ENCODE assay signal across 21 cellular contexts in the genomic region with DNA sequence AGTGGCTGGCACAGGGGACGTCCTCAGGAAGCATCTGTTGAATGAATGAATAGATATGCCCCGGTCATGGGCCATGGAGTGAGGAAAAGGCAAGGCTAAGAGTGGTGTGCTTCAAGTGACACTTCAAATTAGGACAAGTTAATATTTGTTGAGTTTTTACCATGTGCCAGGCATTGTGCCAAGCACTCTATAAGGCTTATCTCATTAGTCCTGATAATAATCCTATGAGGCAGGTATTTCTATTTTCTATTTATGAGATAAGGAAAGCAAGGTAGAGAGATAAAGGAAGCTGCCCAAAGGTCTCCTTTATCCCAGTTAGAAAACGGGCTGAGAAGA. TPM values are rescaled to one million over a fixed set of nuclear protein-coding genes. Genes with fewer than 3 reads are reported as not detected.
DNase-seq lines count a peak whose midpoint lies in the region; ATAC-seq and TF ChIP-seq lines count a peak whose summit lies in the region.
"Had no signal": no experiment of that assay in that cellular context is flagged by ENCODE, and none has a peak within 500 bp of the region (broad histone marks: within the 10 kb centered on the region; RNA-seq: fewer than 3 reads in every experiment).

No MANE protein-coding gene starts in this region.

- no peak overlapping the region for H3K4me3 Mint-ChIP-seq in GM23338
- H3K4me3 Mint-ChIP-seq in endothelial cell (ENCODE audit: unreplicated experiment) = peak overlapping the region; percentile 0
- H3K4me3 Mint-ChIP-seq in nephron progenitor cell = peak overlapping the region; percentile 11

- H3K4me1 Mint-ChIP-seq in GM23338 (peaks cover 11% of the 10 kb centered on the region), endothelial cell (ENCODE audit: unreplicated experiment) (peaks cover 29% of the 10 kb centered on the region), nephron progenitor cell (peaks cover 7% of the 10 kb centered on the region)

- peaks cover 59% of the 10 kb centered on the region for H3K27me3 Mint-ChIP-seq in GM23338 (ENCODE audit: insufficient read depth, low read depth, poor library complexity)
- H3K27me3 Mint-ChIP-seq in endothelial cell (ENCODE audit: unreplicated experiment) = peaks cover 26% of the 10 kb centered on the region
- H3K27me3 Mint-ChIP-seq in nephron progenitor cell (ENCODE audit: low read depth, poor library complexity) = peaks cover 68% of the 10 kb centered on the region

- no peak overlapping the region for H3K27ac ChIP-seq in GM23338 (ENCODE audit: low read depth)
- H3K27ac ChIP-seq: brain microvascular endothelial cell, colonic mucosa, GM23248, heart left ventricle, KMS-11, pancreas had no signal

- H3K36me3 Mint-ChIP-seq in GM23338 (ENCODE audit: low read depth) = no peaks in the 10 kb centered on the region; the same call in 2 of the 3 replicates
- H3K36me3 Mint-ChIP-seq in endothelial cell (ENCODE audit: low read depth, unreplicated experiment) = peaks cover 7% of the 10 kb centered on the region
- H3K36me3 Mint-ChIP-seq in nephron progenitor cell (ENCODE audit: low read depth) = peaks cover 9% of the 10 kb centered on the region
- H3K36me3 Mint-ChIP-seq: natural killer cell had no signal

- no peak for TF ChIP-seq CTCF in GM23338 (conservative IDR thresholded peaks at IDR 0.05; ENCODE audit: low read depth in 2 of 2)
- TF ChIP-seq CTCF in endothelial cell (IDR thresholded peaks at IDR 0.05; ENCODE audit: unreplicated experiment) = no peak
- no peak for TF ChIP-seq CTCF in nephron progenitor cell (IDR thresholded peaks at IDR 0.05)
- no peak for TF ChIP-seq CTCF in GM20000 (IDR thresholded peaks at IDR 0.05; ENCODE audit: extremely low read depth, missing control alignments)

- H3K27me3 ChIP-seq in GM23338 (ENCODE audit: insufficient read depth) = peaks cover 62% of the 10 kb centered on the region
- H3K27me3 ChIP-seq: pancreas had no signal

- no peak for ATAC-seq in GM23338
- ATAC-seq: activated naive CD8-positive, alpha-beta T cell treated with anti-CD3 and anti-CD28 coated beads, Interleukin-2, amount 50 U/mL, for 24 hours; natural killer cell; pancreas; Right ventricle myocardium inferior had no signal

- no peaks in the 10 kb centered on the region for H3K79me2 ChIP-seq in GM23338 (replicated peaks; ENCODE audit: insufficient read depth)

- no peaks in the 10 kb centered on the region for H3K36me3 ChIP-seq in GM23338 (ENCODE audit: insufficient read depth)
- H3K36me3 ChIP-seq: brain microvascular endothelial cell, colonic mucosa, heart left ventricle, pancreas had no signal

- H3K27ac Mint-ChIP-seq in GM23338 = no peak overlapping the region
- peak overlapping the region; percentile 81 for H3K27ac Mint-ChIP-seq in endothelial cell (ENCODE audit: unreplicated experiment)
- no peak overlapping the region for H3K27ac Mint-ChIP-seq in nephron progenitor cell
- H3K27ac Mint-ChIP-seq: activated naive CD8-positive, alpha-beta T cell treated with anti-CD3 and anti-CD28 coated beads, Interleukin-2, amount 50 U/mL, for 24 hours; natural killer cell had no signal

- H3K9me3 Mint-ChIP-seq in GM23338 = no peaks in the 10 kb centered on the region; the same call in 2 of the 3 replicates
- H3K9me3 Mint-ChIP-seq in endothelial cell (ENCODE audit: unreplicated experiment) = no peaks in the 10 kb centered on the region
- H3K9me3 Mint-ChIP-seq in nephron progenitor cell = no peaks in the 10 kb centered on the region
- H3K9me3 Mint-ChIP-seq: activated naive CD8-positive, alpha-beta T cell treated with anti-CD3 and anti-CD28 coated beads, Interleukin-2, amount 50 U/mL, for 24 hours; natural killer cell had no signal

- no peak for DNase-seq in GM23338 (ENCODE audit: low spot score)
- DNase-seq in endothelial cell (ENCODE audit: low spot score) = no peak
- no peak for DNase-seq in nephron progenitor cell
- DNase-seq in NCI-H146 treated with DMSO at 0.1 percent for 48 hours (lab: John Stamatoyannopoulos, UW; ENCODE audit: unreplicated experiment) = no peak
- no peak for DNase-seq in GM20000 (ENCODE audit: low spot score)
- DNase-seq in NCI-H1105 treated with DMSO at 0.1 percent for 48 hours (lab: John Stamatoyannopoulos, UW) = no peak
- DNase-seq: activated CD4-positive, alpha-beta T cell treated with anti-CD3 and anti-CD28 coated beads for 48 hours; activated effector memory CD4-positive, alpha-beta T cell treated with Interleukin-2 at 50 U/mL for 16 hours; activated naive CD8-positive, alpha-beta T cell treated with anti-CD3 and anti-CD28 coated beads, Interleukin-2, amount 50 U/mL, for 24 hours; brain microvascular endothelial cell; colonic mucosa; heart left ventricle; natural killer cell; NCI-H1048; NCI-H2081 treated with DMSO at 0.1 percent for 48 hours; NCI-H526; pancreas had no signal

- H4K20me1 ChIP-seq in GM23338 (replicated peaks; ENCODE audit: insufficient read depth) = peaks cover 5% of the 10 kb centered on the region; the same call in 1 of the 2 replicates

- H3K4me3 ChIP-seq in GM23338 = no peak overlapping the region
- H3K4me3 ChIP-seq: GM23248, pancreas had no signal

- H3F3A ChIP-seq in GM23338 (replicated peaks; ENCODE audit: low read depth) = 0 out of 2 replicates have a peak, but pooled peaks cover 7% of the 10 kb centered on the region

- peaks cover 11% of the 10 kb centered on the region; the same call in 1 of the 2 replicates for H3K4me1 ChIP-seq in GM23338 (ENCODE audit: insufficient read depth)
- H3K4me1 ChIP-seq: colonic mucosa had no signal

- peak overlapping the region; percentile 78; the same call in 1 of the 2 replicates for H3K4me2 ChIP-seq in GM23338
- H3K4me2 ChIP-seq: KMS-11 had no signal

- H3K9me2 ChIP-seq in GM23338 (ENCODE audit: insufficient read depth) = no peaks in the 10 kb centered on the region

- no peak overlapping the region; the same call in 1 of the 2 replicates for H2AFZ ChIP-seq in GM23338
- H2AFZ ChIP-seq: GM23248 had no signal

TF ChIP-seq in GM23338, 12 proteins besides CTCF, POLR2A, EP300 and RAD21 (continues in another document):
- TF ChIP-seq POLR2AphosphoS5 (IDR thresholded peaks at IDR 0.05; ENCODE audit: low read depth) (no peak), EZH2 (IDR thresholded peaks at IDR 0.05; ENCODE audit: low read depth, unreplicated experiment) (no peak), REST (IDR thresholded peaks at IDR 0.05; ENCODE audit: unreplicated experiment) (no peak), ETS1 (IDR thresholded peaks at IDR 0.05) (no peak)

RNA-seq across cellular contexts. Expression of gene SARM1, which starts 9.0 kb away (rescaled TPM):
- 10.4 and 15.3 TPM in 2 replicates for total RNA-seq in GM23338 (2014; rRNA removed; shearing (Covaris generic))
- polyA plus RNA-seq in GM23338 (2016; fragmentation: Nextera tagmentation; extraction: Ambion mirVana) = 0.89 and 1.4 TPM in 2 replicates
- 5.8 TPM for total RNA-seq in endothelial cell (ENCODE audit: unreplicated experiment)

RNA-seq across cellular contexts. Expression of gene VTN, which starts 10.4 kb away (rescaled TPM):
- 0.35 TPM in 1 of 2 replicates, not detected in the other for total RNA-seq in GM23338 (2014; rRNA removed; shearing (Covaris generic))
- 0.16 and 0.17 TPM in 2 replicates for polyA plus RNA-seq in GM23338 (2016; fragmentation: Nextera tagmentation; extraction: Ambion mirVana)
- not detected for total RNA-seq in endothelial cell (ENCODE audit: unreplicated experiment)
- total RNA-seq: GM23248, natural killer cell had no signal

RNA-seq across cellular contexts. Expression of gene SEBOX, which starts 15.5 kb away (rescaled TPM):
- not detected in 2 replicates for total RNA-seq in GM23338 (2014; rRNA removed; shearing (Covaris generic))
- polyA plus RNA-seq in GM23338 (2016; fragmentation: Nextera tagmentation; extraction: Ambion mirVana) = not detected in 2 replicates
- not detected for total RNA-seq in endothelial cell (ENCODE audit: unreplicated experiment)
- total RNA-seq: colonic mucosa, GM23248, heart left ventricle, natural killer cell, pancreas, Right ventricle myocardium inferior had no signal
- polyA plus RNA-seq: GM23248, heart left ventricle, pancreas, thymus had no signal

RNA-seq across cellular contexts. Expression of gene POLDIP2, which starts 23.2 kb away (rescaled TPM):
- total RNA-seq in GM23338 (2014; rRNA removed; shearing (Covaris generic)) = 70.6 and 77.1 TPM in 2 replicates
- polyA plus RNA-seq in GM23338 (2016; fragmentation: Nextera tagmentation; extraction: Ambion mirVana) = 40.7 and 45.7 TPM in 2 replicates
- total RNA-seq in endothelial cell (ENCODE audit: unreplicated experiment) = 57.2 TPM

RNA-seq across cellular contexts. Expression of gene SLC46A1, which starts 25.5 kb away (rescaled TPM):
- 12.5 and 12.7 TPM in 2 replicates for total RNA-seq in GM23338 (2014; rRNA removed; shearing (Covaris generic))
- polyA plus RNA-seq in GM23338 (2016; fragmentation: Nextera tagmentation; extraction: Ambion mirVana) = 3.3 TPM in 2 replicates
- 5.3 TPM for total RNA-seq in endothelial cell (ENCODE audit: unreplicated experiment)
